In the genomic region with DNA sequence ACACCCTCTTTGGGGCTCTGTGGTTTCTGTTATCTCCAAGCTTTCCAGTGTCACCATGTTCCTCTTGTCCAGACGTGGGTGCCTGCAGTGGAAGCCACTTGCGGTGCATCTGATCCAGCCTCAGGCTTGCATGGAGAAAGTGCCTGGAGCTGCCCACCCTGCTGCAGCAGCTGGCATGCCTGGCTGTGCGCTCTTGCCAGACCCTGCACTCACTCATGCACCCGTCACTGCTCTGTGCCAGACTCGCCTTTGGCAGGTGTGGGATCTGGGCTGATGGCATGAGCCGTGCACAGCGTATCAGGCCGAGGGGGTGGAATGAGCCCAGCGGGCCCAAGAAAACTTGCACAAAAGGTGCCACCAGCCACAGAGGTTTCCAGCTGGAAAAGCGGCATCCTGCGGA, we compare ENCODE assay signal across 17 cellular contexts.
DNase-seq lines count a peak whose midpoint lies in the region; ATAC-seq, FAIRE-seq and TF ChIP-seq lines count a peak whose summit lies in the region.
"Had no signal": no experiment of that assay in that cellular context is flagged by ENCODE, and none has a peak within 500 bp of the region (broad histone marks: within the 10 kb centered on the region; RNA-seq: fewer than 3 reads in every experiment).

No MANE protein-coding gene starts in this region.

- H3K9me3 ChIP-seq in kidney (ENCODE audit: control insufficient read depth in 1 of 2, low read length in 2 of 2), result no peaks in the 10 kb centered on the region
- no peaks in the 10 kb centered on the region for H3K9me3 ChIP-seq in skeletal muscle tissue (ENCODE audit: control insufficient read depth in 3 of 3, low read length in 3 of 3)
- H3K9me3 ChIP-seq: HAP-1 had no signal

- TF ChIP-seq CTCF in kidney (IDR thresholded peaks at IDR 0.05; ENCODE audit: borderline replicate concordance, extremely low read depth, insufficient read depth), result no peak

- ATAC-seq in Right ventricle myocardium inferior (peak; percentile 54), left cardiac atrium (no peak), GM18517 (IDR thresholded peaks at IDR 0.05; ENCODE audit: unreplicated experiment) (no peak), HG03097 (IDR thresholded peaks at IDR 0.05; ENCODE audit: low FRiP score, unreplicated experiment) (no peak), HG03280 (IDR thresholded peaks at IDR 0.05; ENCODE audit: unreplicated experiment) (no peak)

- H3K4me3 ChIP-seq in H7 (ENCODE audit: insufficient read depth, low read depth, low read length) (no peak overlapping the region), kidney (ENCODE audit: low read length in 2 of 2) (no peak overlapping the region), skeletal muscle tissue (ENCODE audit: low read length in 3 of 3) (peak overlapping the region in 2 of 3 donors; percentile 4 to 10)
- H3K4me3 ChIP-seq: BLaER1 treated with 17β-estradiol and CSF1 and Interleukin-3, amounts not matched to agents 10 nM and 100 nM; HAP-1 had no signal

- no peak for FAIRE-seq in kidney (lab: Jason Lieb, UNC)

- intact Hi-C loops in Right ventricle myocardium inferior (cut with DNase I), result no loop called here
- intact Hi-C loops in left cardiac atrium (cut with DNase I), result no loop called here
- intact Hi-C loops in kidney (cut with DNase I), result no loop called here

- H3K4me1 ChIP-seq in kidney (ENCODE audit: control insufficient read depth in 1 of 2, insufficient read depth in 1 of 2, low read depth in 1 of 2, low read length in 2 of 2) (no peaks in the 10 kb centered on the region), skeletal muscle tissue (ENCODE audit: control insufficient read depth in 3 of 3, insufficient read depth in 3 of 3, low read length in 3 of 3) (peaks cover 15 to 24% (median 16%) of the 10 kb centered on the region in 3 donors)
- H3K4me1 ChIP-seq: BLaER1 treated with 17β-estradiol and CSF1 and Interleukin-3, amounts not matched to agents 10 nM and 100 nM had no signal

- H3K27ac ChIP-seq in kidney (ENCODE audit: low read depth in 2 of 2, low read length in 2 of 2), result no peak overlapping the region
- H3K27ac ChIP-seq in skeletal muscle tissue (ENCODE audit: low read depth, low read length), result no peak overlapping the region
- H3K27ac ChIP-seq: 22Rv1; BLaER1 treated with 17β-estradiol and CSF1 and Interleukin-3, amounts not matched to agents 10 nM and 100 nM had no signal

- H3K9ac ChIP-seq in kidney (ENCODE audit: low read length in 2 of 2) (no peak overlapping the region), skeletal muscle tissue (ENCODE audit: low read depth in 1 of 3, low read length in 3 of 3) (no peak overlapping the region)
- H3K9ac ChIP-seq: BLaER1 treated with 17β-estradiol and CSF1 and Interleukin-3, amounts not matched to agents 10 nM and 100 nM had no signal

- DNase-seq in Right ventricle myocardium inferior (ENCODE audit: missing footprints) (no peak), left cardiac atrium (no peak), H7 (peak; percentile 0), kidney (peak; percentile 52)
- DNase-seq: AML-193; CD4-positive, CD25-positive, alpha-beta regulatory T cell; DMS53; GF-D8; GOT3; IMR-90 had no signal

- H3K27me3 ChIP-seq in H7 (ENCODE audit: control insufficient read depth, insufficient read depth, low read length) (no peaks in the 10 kb centered on the region), skeletal muscle tissue (ENCODE audit: control insufficient read depth in 3 of 3, insufficient read depth in 3 of 3, low read length in 3 of 3) (no peaks in the 10 kb centered on the region)
- H3K27me3 ChIP-seq: BLaER1 treated with 17β-estradiol and CSF1 and Interleukin-3, amounts not matched to agents 10 nM and 100 nM had no signal

- peaks cover 3% of the 10 kb centered on the region for H3K36me3 ChIP-seq in H7 (replicated peaks; ENCODE audit: control insufficient read depth, insufficient read depth, low read length)
- peaks cover 0 to 11% of the 10 kb centered on the region in 2 donors for H3K36me3 ChIP-seq in kidney (ENCODE audit: control insufficient read depth in 1 of 2, insufficient read depth in 2 of 2, low read length in 2 of 2)
- peaks cover 11 to 14% (median 12%) of the 10 kb centered on the region in 3 donors for H3K36me3 ChIP-seq in skeletal muscle tissue (ENCODE audit: control insufficient read depth in 3 of 3, insufficient read depth in 3 of 3, low read length in 3 of 3)
- H3K36me3 ChIP-seq: HAP-1 had no signal

Comparison
In these comparisons a context has a peak if more than half of its experiments do, and no peak if none do; other contexts are left out.
1. DNase-seq: peak in H7 (single experiment) and kidney (single experiment); none in Right ventricle myocardium inferior (single experiment) and left cardiac atrium (single experiment).
2. H3K4me3 ChIP-seq: peak in skeletal muscle tissue (2 of 3); none in H7 (single experiment) and kidney (0 of 2).